8 cellular contexts compared by ENCODE assay signal in genomic region chr1:9687120-9687875, GRCh38. TPM values are rescaled to one million over a fixed set of nuclear protein-coding genes. Genes with fewer than 3 reads are reported as not detected.
DNase-seq lines count a peak whose midpoint lies in the region; ATAC-seq and TF ChIP-seq lines count a peak whose summit lies in the region.

No MANE protein-coding gene starts in this region.

- no peak overlapping the region for H3K9ac ChIP-seq in DND-41 (ENCODE audit: low read depth, low read length)

- TF ChIP-seq CTCF in DND-41 (IDR thresholded peaks at IDR 0.05; ENCODE audit: borderline replicate concordance, extremely low read depth, low read length, poor library complexity, severe bottlenecking) (no peak), HFF-Myc (IDR thresholded peaks at IDR 0.05; ENCODE audit: low read depth, low read length, missing control alignments) (peak; percentile 9), neural crest cell (conservative IDR thresholded peaks at IDR 0.05) (peak; percentile 35), thoracic aorta (IDR thresholded peaks at IDR 0.05) (peak; percentile 22)

- peaks cover 22% of the 10 kb centered on the region for H3K4me1 Mint-ChIP-seq in neural crest cell

- H3K4me3 Mint-ChIP-seq in neural crest cell, result peak overlapping the region; percentile 83

- peaks cover 82% of the 10 kb centered on the region for H4K20me1 ChIP-seq in DND-41 (ENCODE audit: insufficient read depth, low read length)

- H3K4me2 ChIP-seq in DND-41 (ENCODE audit: insufficient read depth, low read length), result peak overlapping the region; percentile 81; the same call in 1 of the 2 replicates

- no peak overlapping the region; a peak in 1 of 4 replicates for H3K4me3 ChIP-seq in DND-41 (ENCODE audit: low read depth in 1 of 2, low read length in 2 of 2)
- peak overlapping the region; percentile 48 for H3K4me3 ChIP-seq in HFF-Myc (replicated peaks; ENCODE audit: low read depth, low read length)
- peak overlapping the region; percentile 80 for H3K4me3 ChIP-seq in thoracic aorta

- no peak overlapping the region for H2AFZ ChIP-seq in DND-41 (ENCODE audit: low read depth, low read length)

- H3K36me3 Mint-ChIP-seq in neural crest cell (ENCODE audit: low read depth), result no peaks in the 10 kb centered on the region

- peak; percentile 27 for DNase-seq in DND-41
- DNase-seq in HFF-Myc (ENCODE audit: extremely low read depth, low read depth), result peak; percentile 47
- peak; percentile 36 for DNase-seq in NCI-H82 treated with DMSO at 0.1 percent for 48 hours (lab: John Stamatoyannopoulos, UW; ENCODE audit: unreplicated experiment)
- peak; percentile 64 for DNase-seq in activated T-cell treated with anti-CD3 and anti-CD28 coated beads for 4 hours
- peak; percentile 15 for DNase-seq in fibroblast of gingiva (ENCODE audit: low read depth)
- peak; percentile 32 for DNase-seq in neural crest cell (ENCODE audit: low read depth, low spot score)
- peak; percentile 33 for DNase-seq in thoracic aorta (ENCODE audit: low spot score)

- H3K27me3 ChIP-seq in DND-41 (ENCODE audit: insufficient read depth, low read length, poor library complexity) (no peaks in the 10 kb centered on the region), thoracic aorta (replicated peaks; ENCODE audit: insufficient read depth) (no peaks in the 10 kb centered on the region)

- H3K79me2 ChIP-seq in DND-41 (ENCODE audit: insufficient read depth, low read length), result peaks cover 94% of the 10 kb centered on the region

- H3K9me3 ChIP-seq in DND-41 (ENCODE audit: insufficient read depth, low read length, severe bottlenecking), result no peaks in the 10 kb centered on the region
- H3K9me3 ChIP-seq in thoracic aorta, result no peaks in the 10 kb centered on the region

- H3K4me1 ChIP-seq in DND-41 (ENCODE audit: insufficient read depth, low read length), result peaks cover 30% of the 10 kb centered on the region
- peaks cover 14 to 37% of the 10 kb centered on the region in 2 donors for H3K4me1 ChIP-seq in thoracic aorta (ENCODE audit: control insufficient read depth in 1 of 2, low read depth in 2 of 2)

- H3K9me3 Mint-ChIP-seq in neural crest cell, result no peaks in the 10 kb centered on the region

- H3K27ac ChIP-seq in DND-41 (ENCODE audit: low read length) (0 out of 2 replicates have a peak overlapping the region, but pooled peaks have one; percentile 27), thoracic aorta (peak overlapping the region; percentile 14 to 43)

- no peak for ATAC-seq in DND-41 (ENCODE audit: insufficient read depth, low read depth)
- ATAC-seq in thoracic aorta (ENCODE audit: insufficient number of reproducible peaks, low FRiP score, low read depth), result peak; percentile 37
- no peak for ATAC-seq in HG03135 (IDR thresholded peaks at IDR 0.05; ENCODE audit: unreplicated experiment)

- H3K27ac Mint-ChIP-seq in neural crest cell (ENCODE audit: unreplicated experiment), result no peak overlapping the region

- peaks cover 40% of the 10 kb centered on the region for H3K36me3 ChIP-seq in DND-41 (ENCODE audit: insufficient read depth, low read length)
- H3K36me3 ChIP-seq in thoracic aorta, result no peaks in the 10 kb centered on the region

- H3K27me3 Mint-ChIP-seq in neural crest cell (ENCODE audit: low read depth), result peaks cover 61% of the 10 kb centered on the region

RNA-seq across cellular contexts. Expression of gene PIK3CD, which starts 35.8 kb away (rescaled TPM):
- total RNA-seq in neural crest cell (1.2 and 1.9 TPM in 2 replicates), thoracic aorta (10 to 100 TPM; 12.4 to 18.7 TPM)

Comparison
In these comparisons a context has a peak if more than half of its experiments do, and no peak if none do; other contexts are left out.
1. H3K4me3 ChIP-seq: peak in HFF-Myc (single experiment) and thoracic aorta (single experiment); none in DND-41 (0 of 2).
2. Peak in every context shown above with its lines, with median percentiles within 50 percentile points of each other: DNase-seq.